8 cellular contexts compared by ENCODE assay signal in genomic region chr6:3068329-3069223, GRCh38. TPM values are rescaled to one million over a fixed set of nuclear protein-coding genes. Genes with fewer than 3 reads are reported as not detected.
DNase-seq lines count a peak whose midpoint lies in the region; ATAC-seq and TF ChIP-seq lines count a peak whose summit lies in the region.

Gene RIPK1, plus strand, starts transcription at chr6:3068494. Its CDS starts 8,330 bp downstream, at chr6:3076824.

- H3K36me3 Mint-ChIP-seq in CD4-positive, CD25-positive, alpha-beta regulatory T cell, result peaks cover 10% of the 10 kb centered on the region
- H3K36me3 Mint-ChIP-seq in activated CD4-positive, alpha-beta memory T cell treated with anti-CD3 and anti-CD28 coated beads, Interleukin-2, amount 10 ng/mL, durations not matched to agents 7 days and 5 days (ENCODE audit: low read depth), result peaks cover 36% of the 10 kb centered on the region

- POLR2A ChIA-PET in activated CD4-positive, alpha-beta memory T cell treated with anti-CD3 and anti-CD28 coated beads, Interleukin-2, amount 10 ng/mL, durations not matched to agents 7 days and 5 days (lab: Charles Lee), result interaction anchor here (0.9 to 4.8 kb wide), 18 partner anchors 10 to 953 kb away, joined by 3 to 51 read pairs (median 5); partner anchors contain the start of genes BPHL, NQO2 and SERPINB1

- DNase-seq in CD4-positive, CD25-positive, alpha-beta regulatory T cell, result peak; percentile 92 to 94 (median 93)
- DNase-seq in NCI-H82 (lab: John Stamatoyannopoulos, UW) (peak; percentile 93), lower lobe of right lung (peak; percentile 96)
- peak; percentile 95 for DNase-seq in activated CD4-positive, alpha-beta memory T cell treated with anti-CD3 and anti-CD28 coated beads, Interleukin-2, amount 10 ng/mL, durations not matched to agents 7 days and 5 days
- DNase-seq in stimulated activated CD4-positive, alpha-beta T cell treated with anti-CD3 and anti-CD28 coated beads, TNF-alpha, amount 100 ng/mL, for 4 hours (ENCODE audit: low read depth in 3 of 3), result peak; percentile 89 to 94 (median 91)

- H3K4me1 Mint-ChIP-seq in CD4-positive, CD25-positive, alpha-beta regulatory T cell, result peaks cover 40 to 76% (median 53%) of the 10 kb centered on the region in 4 donors
- peaks cover 76% of the 10 kb centered on the region for H3K4me1 Mint-ChIP-seq in activated CD4-positive, alpha-beta memory T cell treated with anti-CD3 and anti-CD28 coated beads, Interleukin-2, amount 10 ng/mL, durations not matched to agents 7 days and 5 days

- H3K4me3 ChIP-seq in CD4-positive, CD25-positive, alpha-beta regulatory T cell (ENCODE audit: low read depth, low read length), result peak within 1 kb of the TSS; percentile 88
- H3K4me3 ChIP-seq in duodenal mucosa (ENCODE audit: low read depth in 1 of 2, low read length in 2 of 2) (peak within 1 kb of the TSS; percentile 89 to 91), lower lobe of right lung (peak within 1 kb of the TSS; percentile 89)

- no peaks in the 10 kb centered on the region for H3K9me3 Mint-ChIP-seq in CD4-positive, CD25-positive, alpha-beta regulatory T cell
- H3K9me3 Mint-ChIP-seq in activated CD4-positive, alpha-beta memory T cell treated with anti-CD3 and anti-CD28 coated beads, Interleukin-2, amount 10 ng/mL, durations not matched to agents 7 days and 5 days, result no peaks in the 10 kb centered on the region

- H3K36me3 ChIP-seq in CD4-positive, CD25-positive, alpha-beta regulatory T cell (ENCODE audit: control insufficient read depth, insufficient read depth, low read length), result peaks cover 15% of the 10 kb centered on the region
- H3K36me3 ChIP-seq in duodenal mucosa (ENCODE audit: control insufficient read depth in 1 of 2, insufficient read depth in 2 of 2, low read length in 2 of 2) (peaks cover 3 to 15% of the 10 kb centered on the region in 2 donors), lower lobe of right lung (peaks cover 10% of the 10 kb centered on the region)

- peak; percentile 32 for TF ChIP-seq CTCF in lower lobe of right lung (IDR thresholded peaks at IDR 0.05)

- ATAC-seq in CD4-positive, CD25-positive, alpha-beta regulatory T cell (ENCODE audit: low read depth in 2 of 2), result peak; percentile 82 to 86
- ATAC-seq in GM19328 (IDR thresholded peaks at IDR 0.05; ENCODE audit: unreplicated experiment) (peak; percentile 70), HG03469 (IDR thresholded peaks at IDR 0.05; ENCODE audit: unreplicated experiment) (peak; percentile 63), lower lobe of right lung (peak; percentile 94 to 95)

- H3K27me3 Mint-ChIP-seq in CD4-positive, CD25-positive, alpha-beta regulatory T cell, result no peaks in the 10 kb centered on the region
- H3K27me3 Mint-ChIP-seq in activated CD4-positive, alpha-beta memory T cell treated with anti-CD3 and anti-CD28 coated beads, Interleukin-2, amount 10 ng/mL, durations not matched to agents 7 days and 5 days, result no peaks in the 10 kb centered on the region

- no peaks in the 10 kb centered on the region for H3K27me3 ChIP-seq in CD4-positive, CD25-positive, alpha-beta regulatory T cell (ENCODE audit: control insufficient read depth, insufficient read depth, low read length)
- H3K27me3 ChIP-seq in duodenal mucosa (ENCODE audit: control insufficient read depth in 1 of 2, insufficient read depth in 2 of 2, low read length in 2 of 2) (no peaks in the 10 kb centered on the region), lower lobe of right lung (ENCODE audit: low read depth) (no peaks in the 10 kb centered on the region)

- H3K4me1 ChIP-seq in CD4-positive, CD25-positive, alpha-beta regulatory T cell (ENCODE audit: control insufficient read depth, insufficient read depth, low read length, poor library complexity, severe bottlenecking), result peaks cover 50% of the 10 kb centered on the region
- H3K4me1 ChIP-seq in duodenal mucosa (ENCODE audit: control insufficient read depth in 1 of 2, insufficient read depth in 2 of 2, low read length in 2 of 2) (peaks cover 7 to 31% of the 10 kb centered on the region in 2 donors), lower lobe of right lung (peaks cover 46% of the 10 kb centered on the region)

- H3K9ac ChIP-seq in duodenal mucosa (ENCODE audit: low read depth in 1 of 2, low read length in 2 of 2), result peak within 1 kb of the TSS; percentile 87 to 94

- no peaks in the 10 kb centered on the region for H3K9me3 ChIP-seq in CD4-positive, CD25-positive, alpha-beta regulatory T cell (ENCODE audit: control insufficient read depth in 2 of 2, low read length in 2 of 2)
- H3K9me3 ChIP-seq in duodenal mucosa (ENCODE audit: control insufficient read depth in 1 of 2, low read length in 2 of 2), result no peaks in the 10 kb centered on the region
- H3K9me3 ChIP-seq in lower lobe of right lung, result no peaks in the 10 kb centered on the region

- H3K4me3 Mint-ChIP-seq in CD4-positive, CD25-positive, alpha-beta regulatory T cell, result peak within 1 kb of the TSS; percentile 94 to 100 (median 98)
- H3K4me3 Mint-ChIP-seq in activated CD4-positive, alpha-beta memory T cell treated with anti-CD3 and anti-CD28 coated beads, Interleukin-2, amount 10 ng/mL, durations not matched to agents 7 days and 5 days, result peak within 1 kb of the TSS; percentile 98

- H3K27ac ChIP-seq in CD4-positive, CD25-positive, alpha-beta regulatory T cell (ENCODE audit: insufficient read depth, low read length, poor library complexity, severe bottlenecking), result peak within 1 kb of the TSS; percentile 98
- H3K27ac ChIP-seq in duodenal mucosa (ENCODE audit: low read depth, low read length), result peak within 1 kb of the TSS; percentile 100
- peak within 1 kb of the TSS; percentile 100 for H3K27ac ChIP-seq in lower lobe of right lung

- CTCF ChIA-PET in activated CD4-positive, alpha-beta memory T cell treated with anti-CD3 and anti-CD28 coated beads, Interleukin-2, amount 10 ng/mL, durations not matched to agents 7 days and 5 days (lab: Charles Lee), result interaction anchor here (0.8 to 3.7 kb wide), 8 partner anchors 9 to 952 kb away, joined by 3 to 19 read pairs (median 6); partner anchors contain the start of genes NQO2 and PSMG4

- H3K27ac Mint-ChIP-seq in CD4-positive, CD25-positive, alpha-beta regulatory T cell, result peak within 1 kb of the TSS; percentile 96 to 97 (median 97)
- peak within 1 kb of the TSS; percentile 99 for H3K27ac Mint-ChIP-seq in activated CD4-positive, alpha-beta memory T cell treated with anti-CD3 and anti-CD28 coated beads, Interleukin-2, amount 10 ng/mL, durations not matched to agents 7 days and 5 days

- intact Hi-C loops in lower lobe of right lung (cut with DNase I), result no loop called here

RNA-seq across cellular contexts. Expression of gene RIPK1, which starts in this region (rescaled TPM):
- total RNA-seq in CD4-positive, CD25-positive, alpha-beta regulatory T cell, result 27.1 TPM
- 10 to 100 TPM; 19.4 to 22.4 (median 21.2) TPM for polyA plus RNA-seq in CD4-positive, CD25-positive, alpha-beta regulatory T cell
- total RNA-seq in activated CD4-positive, alpha-beta memory T cell treated with anti-CD3 and anti-CD28 coated beads, Interleukin-2, amount 10 ng/mL, durations not matched to agents 7 days and 5 days, result 10 to 100 TPM; 33.1 to 33.3 TPM
- 26.3 TPM for total RNA-seq in lower lobe of right lung

Comparison
In these comparisons a context has a peak if more than half of its experiments do, and no peak if none do; other contexts are left out.
1. Peak in every context shown above with its lines: DNase-seq, ATAC-seq, H3K4me3 ChIP-seq and H3K27ac ChIP-seq.